22 cellular contexts compared by ENCODE assay signal in genomic region chr11:123264431-123264780, GRCh38.
DNase-seq lines count a peak whose midpoint lies in the region; ATAC-seq, FAIRE-seq and TF ChIP-seq lines count a peak whose summit lies in the region.
"Had no signal": no experiment of that assay in that cellular context is flagged by ENCODE, and none has a peak within 500 bp of the region (broad histone marks: within the 10 kb centered on the region; RNA-seq: fewer than 3 reads in every experiment).

No MANE protein-coding gene starts in this region.

- H3K4me1 Mint-ChIP-seq in glutamatergic neuron (ENCODE audit: low read depth, unreplicated experiment), result peaks cover 33% of the 10 kb centered on the region

- ATAC-seq in GM21447 (IDR thresholded peaks at IDR 0.05; ENCODE audit: unreplicated experiment), result peak; percentile 48
- ATAC-seq: activated CD8-positive, alpha-beta T cell treated with anti-CD3 and anti-CD28 coated beads for 36 hours; body of pancreas; left colon; psoas muscle had no signal

- peaks cover 11% of the 10 kb centered on the region for H3K27me3 Mint-ChIP-seq in glutamatergic neuron (ENCODE audit: unreplicated experiment)

- H3K4me3 ChIP-seq in Jurkat, Clone E6-1 (ENCODE audit: low read length), result no peak overlapping the region
- H3K4me3 ChIP-seq: body of pancreas, psoas muscle, vagina had no signal

- peaks cover 5% of the 10 kb centered on the region for H3K36me3 Mint-ChIP-seq in glutamatergic neuron (ENCODE audit: unreplicated experiment)
- H3K36me3 Mint-ChIP-seq: activated naive CD8-positive, alpha-beta T cell had no signal

- TF ChIP-seq CTCF in glutamatergic neuron (IDR thresholded peaks at IDR 0.05; ENCODE audit: partially characterized antibody, unreplicated experiment), result no peak

- H3K9me3 Mint-ChIP-seq in glutamatergic neuron (ENCODE audit: unreplicated experiment), result peaks cover 3% of the 10 kb centered on the region
- H3K9me3 Mint-ChIP-seq: activated CD8-positive, alpha-beta T cell treated with anti-CD3 and anti-CD28 coated beads for 36 hours had no signal

- FAIRE-seq in GM12892 (lab: Jason Lieb, UNC), result peak; percentile 81

- H3K27ac Mint-ChIP-seq in glutamatergic neuron (ENCODE audit: unreplicated experiment), result peak overlapping the region; percentile 86
- H3K27ac Mint-ChIP-seq: activated CD8-positive, alpha-beta T cell treated with anti-CD3 and anti-CD28 coated beads for 36 hours; activated naive CD8-positive, alpha-beta T cell; T-helper 1 cell treated with Interleukin-12 subunit alpha and Interleukin-12 subunit beta and Interleukin-4 antibody, amounts not matched to agents 30 μg/mL and 1 μg/mL, for 36 hours had no signal

- no peak for DNase-seq in GM12892 (ENCODE audit: insufficient read length)
- DNase-seq in Jurkat, Clone E6-1 (ENCODE audit: low read depth, low spot score), result peak; percentile 73
- DNase-seq in glutamatergic neuron, result no peak
- DNase-seq in putamen (ENCODE audit: low spot score), result no peak
- no peak for DNase-seq in SK-N-DZ (ENCODE audit: low spot score)
- no peak for DNase-seq in ureter (ENCODE audit: low spot score)
- DNase-seq: activated CD8-positive, alpha-beta T cell treated with anti-CD3 and anti-CD28 coated beads for 36 hours; activated T-cell treated with anti-CD3 and anti-CD28 coated beads, Interleukin-2, amount 50 U/mL, for 48 hours; cortex of kidney; foreskin melanocyte; H9; left colon; NCI-H1436 treated with DMSO at 0.1 percent for 48 hours; psoas muscle; SHP77; stimulated activated CD8-positive, alpha-beta memory T cell treated with anti-CD3 and anti-CD28 coated beads, Interleukin-4, amount 100 ng/mL, for 48 hours; WERI-Rb-1 had no signal

- TF ChIP-seq POLR2A in GM12892 (IDR thresholded peaks at IDR 0.05; ENCODE audit: low read depth, low read length), result no peak

- H3K4me3 Mint-ChIP-seq in glutamatergic neuron (ENCODE audit: unreplicated experiment), result peak overlapping the region; percentile 65
- H3K4me3 Mint-ChIP-seq: activated CD8-positive, alpha-beta T cell treated with anti-CD3 and anti-CD28 coated beads for 36 hours; activated naive CD8-positive, alpha-beta T cell; H9 had no signal
